8 cellular contexts compared by ENCODE assay signal in the genomic region with DNA sequence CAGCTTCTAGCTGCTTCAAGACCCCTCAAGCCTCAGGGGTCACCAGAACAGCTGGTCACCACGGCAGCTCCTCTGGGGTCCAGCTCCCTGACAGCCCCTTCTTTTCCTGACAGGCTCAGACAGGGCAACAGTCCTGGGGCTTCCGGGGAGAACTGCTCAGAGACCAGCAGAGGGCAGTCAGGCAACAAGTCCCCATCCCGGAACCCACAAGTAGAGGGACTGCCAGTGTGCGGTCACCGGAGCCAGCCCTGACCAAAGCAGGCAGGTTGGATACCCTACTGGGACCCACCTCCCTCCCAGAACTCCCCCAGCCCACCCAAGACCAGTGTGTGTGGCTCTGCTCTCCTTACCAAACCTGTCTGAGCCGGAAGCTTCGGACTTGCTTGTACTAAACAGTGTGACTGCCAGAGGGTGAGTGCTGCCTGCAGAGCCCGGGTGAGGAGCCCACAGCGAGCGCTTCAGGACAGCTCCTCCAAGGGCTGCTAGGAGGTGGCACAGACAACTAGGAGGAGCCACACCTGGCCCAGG. TPM values are rescaled to one million over a fixed set of nuclear protein-coding genes. Genes with fewer than 3 reads are reported as not detected.
DNase-seq lines count a peak whose midpoint lies in the region; ATAC-seq, FAIRE-seq and TF ChIP-seq lines count a peak whose summit lies in the region.

No MANE protein-coding gene starts in this region.

- H3K9me3 ChIP-seq in kidney (ENCODE audit: control insufficient read depth in 1 of 2, low read length in 2 of 2) = no peaks in the 10 kb centered on the region

- H3K36me3 ChIP-seq in kidney (ENCODE audit: control insufficient read depth in 1 of 2, insufficient read depth in 2 of 2, low read length in 2 of 2) = no peaks in the 10 kb centered on the region

- DNase-seq in NCI-H226 (peak; percentile 65), caudate nucleus (lab: John Stamatoyannopoulos, UW) (peak in 53 of 61 donors; percentile 19 to 76 (median 42)), kidney (no peak)
- DNase-seq in activated CD4-positive, CD25-positive, alpha-beta regulatory T cell (lab: John Stamatoyannopoulos, UW) = peak; percentile 24 to 34 (median 34)
- peak; percentile 43 to 48 for DNase-seq in stimulated activated CD4-positive, alpha-beta T cell treated with anti-CD3 and anti-CD28 coated beads, Interleukin-1b, Interleukin-23, amount 100 ng/mL, for 4 hours (ENCODE audit: low read depth in 2 of 2)

- intact Hi-C loops in kidney (cut with DNase I) = loop anchor here (10.0 kb wide), 1 partner anchor 234 kb away; no protein-coding TSS in a partner anchor

- FAIRE-seq in kidney (lab: Jason Lieb, UNC) = no peak

- TF ChIP-seq CTCF in GM12873 (IDR thresholded peaks at IDR 0.05; ENCODE audit: insufficient read depth, low read depth, low read length, missing control alignments) (peak; percentile 90), kidney (IDR thresholded peaks at IDR 0.05; ENCODE audit: borderline replicate concordance, extremely low read depth, insufficient read depth) (peak; percentile 83)

- no peak overlapping the region for H3K9ac ChIP-seq in kidney (ENCODE audit: low read length in 2 of 2)

- H3K27ac ChIP-seq in caudate nucleus (ENCODE audit: low read depth, low read length) (peak overlapping the region; percentile 33), kidney (ENCODE audit: low read depth in 2 of 2, low read length in 2 of 2) (no peak overlapping the region)

- ATAC-seq in HG02973 (IDR thresholded peaks at IDR 0.05; ENCODE audit: unreplicated experiment) (peak; percentile 75), HG03196 (IDR thresholded peaks at IDR 0.05; ENCODE audit: unreplicated experiment) (no peak)

- peaks cover 0 to 4% of the 10 kb centered on the region in 2 donors for H3K4me1 ChIP-seq in kidney (ENCODE audit: control insufficient read depth in 1 of 2, insufficient read depth in 1 of 2, low read depth in 1 of 2, low read length in 2 of 2)

- no peak overlapping the region for H3K4me3 ChIP-seq in kidney (ENCODE audit: low read length in 2 of 2)

RNA-seq across cellular contexts. Expression of gene YKT6, which starts 40.3 kb away (rescaled TPM):
- 60.2 TPM for total RNA-seq in kidney
- 53.2 TPM for polyA plus RNA-seq in kidney (ENCODE audit: insufficient read depth, low read depth, low replicate concordance)

RNA-seq across cellular contexts. Expression of gene GCK, which starts 51.8 kb away (rescaled TPM):
- 0.25 TPM for total RNA-seq in kidney
- 1.0 TPM for polyA plus RNA-seq in kidney (ENCODE audit: insufficient read depth, low read depth, low replicate concordance)
